ENCODE assay signal across 15 cellular contexts in the genomic region with DNA sequence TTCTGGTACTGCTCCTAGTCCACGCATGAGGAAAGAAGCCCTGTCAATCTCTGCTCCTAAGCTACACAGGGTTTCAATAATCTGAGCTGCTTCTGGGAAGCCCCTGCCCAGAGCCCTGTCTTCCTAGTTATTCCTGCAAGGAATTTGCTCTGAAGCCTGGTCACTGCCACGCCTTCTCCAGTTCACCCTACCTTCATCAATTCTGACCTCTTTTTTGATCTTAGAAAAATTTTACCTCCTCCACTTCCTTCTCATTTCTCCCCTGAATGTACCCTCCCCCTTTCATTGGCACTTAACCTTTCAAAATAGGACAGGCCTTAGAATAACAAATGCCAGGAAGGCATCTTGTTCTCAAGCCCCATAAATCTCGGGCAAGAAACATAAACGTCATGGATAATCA.
"Had no signal": no experiment of that assay in that cellular context is flagged by ENCODE, and none has a peak within 500 bp of the region (broad histone marks: within the 10 kb centered on the region; RNA-seq: fewer than 3 reads in every experiment).

No MANE protein-coding gene starts in this region.

- H3K9me3 ChIP-seq: thyroid gland, vagina had no signal

- H3K36me3 ChIP-seq: thyroid gland, vagina had no signal

- H3K27me3 Mint-ChIP-seq: activated naive CD4-positive, alpha-beta T cell treated with anti-CD3 and anti-CD28 coated beads, Interleukin-2, amount 50 U/mL, for 24 hours had no signal

- H3K4me3 Mint-ChIP-seq: activated naive CD4-positive, alpha-beta T cell treated with anti-CD3 and anti-CD28 coated beads, Interleukin-2, amount 50 U/mL, for 24 hours; natural killer cell; T-helper 17 cell had no signal

- H3K4me3 ChIP-seq: coronary artery, hepatocyte, mucosa of descending colon, thyroid gland, vagina had no signal

- H3K4me1 Mint-ChIP-seq: activated naive CD4-positive, alpha-beta T cell treated with anti-CD3 and anti-CD28 coated beads, Interleukin-2, amount 50 U/mL, for 24 hours; natural killer cell; T-helper 17 cell had no signal

- ATAC-seq: mucosa of descending colon, natural killer cell, T-helper 17 cell had no signal

- H3K4me2 ChIP-seq: hepatocyte had no signal

- H3K27ac ChIP-seq: coronary artery, hepatocyte, vagina had no signal

- H2AFZ ChIP-seq: hepatocyte had no signal

- DNase-seq: activated CD4-positive, alpha-beta T cell treated with anti-CD3 and anti-CD28 coated beads, Interleukin-2, amount 50 U/mL, for 1 hour; activated CD4-positive, CD25-positive, alpha-beta regulatory T cell; caudate nucleus; effector CD8-positive, alpha-beta T cell; kidney; mucosa of descending colon; natural killer cell; retina; stimulated activated CD4-positive, alpha-beta T cell treated with anti-CD3 and anti-CD28 coated beads, Interleukin-4, amount 100 ng/mL, for 4 hours; T-helper 17 cell; thyroid gland had no signal

- H3K79me2 ChIP-seq: hepatocyte had no signal

- H3K9me3 Mint-ChIP-seq: activated naive CD4-positive, alpha-beta T cell treated with anti-CD3 and anti-CD28 coated beads, Interleukin-2, amount 50 U/mL, for 24 hours had no signal

- H3K36me3 Mint-ChIP-seq: activated naive CD4-positive, alpha-beta T cell treated with anti-CD3 and anti-CD28 coated beads, Interleukin-2, amount 50 U/mL, for 24 hours; natural killer cell had no signal

- H3K27ac Mint-ChIP-seq: activated naive CD4-positive, alpha-beta T cell treated with anti-CD3 and anti-CD28 coated beads, Interleukin-2, amount 50 U/mL, for 24 hours; natural killer cell; T-helper 17 cell had no signal

- H3K27me3 ChIP-seq: hepatocyte, thyroid gland, vagina had no signal
